ENCODE assay signal across 17 cellular contexts in genomic region chr5:57216714-57217113, GRCh38. TPM values are rescaled to one million over a fixed set of nuclear protein-coding genes. Genes with fewer than 3 reads are reported as not detected.
DNase-seq lines count a peak whose midpoint lies in the region; ATAC-seq and TF ChIP-seq lines count a peak whose summit lies in the region.
"Had no signal": no experiment of that assay in that cellular context is flagged by ENCODE, and none has a peak within 500 bp of the region (broad histone marks: within the 10 kb centered on the region; RNA-seq: fewer than 3 reads in every experiment).

No MANE protein-coding gene starts in this region.

- DNase-seq in Calu3 (no peak), NCI-H460 (ENCODE audit: extremely low read depth, low read depth) (peak; percentile 5), chondrocyte (ENCODE audit: low spot score) (no peak), kidney glomerular epithelial cell (lab: John Stamatoyannopoulos, UW) (peak; percentile 14), transverse colon (no peak), DMS114 treated with DMSO at 0.1 percent for 48 hours (lab: John Stamatoyannopoulos, UW; ENCODE audit: unreplicated experiment) (no peak)
- DNase-seq: activated CD4-positive, CD25-positive, alpha-beta regulatory T cell; AML-193; dorsolateral prefrontal cortex; glutamatergic neuron; left cardiac atrium; NCI-H1092; NCI-H345; thyroid gland had no signal

- CTCF ChIA-PET in Calu3 (lab: Charles Lee) = no interaction called here

- no peak overlapping the region for H3K4me3 ChIP-seq in transverse colon
- H3K4me3 ChIP-seq: dorsolateral prefrontal cortex, prostate gland, thyroid gland had no signal

- no peak for TF ChIP-seq EP300 in transverse colon (IDR thresholded peaks at IDR 0.05; ENCODE audit: low read depth)

- H3K9me3 Mint-ChIP-seq in Calu3 (ENCODE audit: low read depth, unreplicated experiment) (no peaks in the 10 kb centered on the region), chondrocyte (ENCODE audit: low read depth) (no peaks in the 10 kb centered on the region)

- H3K27me3 Mint-ChIP-seq in Calu3 (ENCODE audit: unreplicated experiment) (no peaks in the 10 kb centered on the region), chondrocyte (ENCODE audit: low read depth) (no peaks in the 10 kb centered on the region)

- intact Hi-C loops in Calu3 (cut with micrococcal nuclease; ENCODE audit: unreplicated experiment) = no loop called here
- intact Hi-C loops in transverse colon (cut with DNase I; ENCODE audit: low total_unique reads) = loop anchor here (2.0 to 5.0 kb wide), 2 partner anchors 34 to 308 kb away; partner anchors contain the start of gene SETD9

- peaks cover 0 to 29% (median 6%) of the 10 kb centered on the region in 4 donors for H3K36me3 ChIP-seq in transverse colon
- H3K36me3 ChIP-seq: prostate gland had no signal

- no peak overlapping the region for H3K27ac ChIP-seq in transverse colon
- H3K27ac ChIP-seq: dorsolateral prefrontal cortex, prostate gland, thyroid gland had no signal

- H3K4me1 ChIP-seq in transverse colon = peaks cover 3 to 20% (median 5%) of the 10 kb centered on the region in 4 donors
- H3K4me1 ChIP-seq: prostate gland had no signal

- BruUV-seq in Calu3 (replicated peaks; lab: Mats Ljungman, UMichigan) = no TSS peak

- 79 to 81% methylated on average over 4 of the region's 4 CpGs for WGBS in transverse colon (ENCODE audit: low coverage in 1 of 2), 2 donors

- in situ Hi-C loops in transverse colon (cut with MboI; ENCODE audit: low pct_ligation_motif_present in 1 of 4, low pct_unique_long_range_greater_than_20kb in 1 of 4, low sequenced_read_pairs in 3 of 4) = loop anchor here in 2 of 4 donors (25.0 kb wide), 2 partner anchors 304 to 954 kb away; partner anchors contain the start of gene SETD9 (in 1 of the 2)

- H3K4me3 Mint-ChIP-seq in Calu3 (ENCODE audit: low read depth, unreplicated experiment) (no peak overlapping the region), chondrocyte (ENCODE audit: unreplicated experiment) (peak overlapping the region; percentile 4)

- TF ChIP-seq POLR2A in transverse colon (IDR thresholded peaks at IDR 0.05) = no peak

- H3K27me3 ChIP-seq in transverse colon = no peaks in the 10 kb centered on the region
- H3K27me3 ChIP-seq: dorsolateral prefrontal cortex, thyroid gland had no signal

- H3K9me3 ChIP-seq in transverse colon = no peaks in the 10 kb centered on the region
- H3K9me3 ChIP-seq: prostate gland, thyroid gland had no signal

- H3K27ac Mint-ChIP-seq in Calu3 (ENCODE audit: unreplicated experiment) (peak overlapping the region; percentile 66), chondrocyte (ENCODE audit: unreplicated experiment) (peak overlapping the region; percentile 87)

- H3K4me1 Mint-ChIP-seq in Calu3 (ENCODE audit: low read depth, unreplicated experiment) (peaks cover 23% of the 10 kb centered on the region), chondrocyte (ENCODE audit: low read depth) (peaks cover 43% of the 10 kb centered on the region)

- H3K36me3 Mint-ChIP-seq in Calu3 (ENCODE audit: insufficient read depth, unreplicated experiment) (peaks cover 45% of the 10 kb centered on the region), chondrocyte (ENCODE audit: low read depth) (peaks cover 6% of the 10 kb centered on the region)

- no peak for TF ChIP-seq CTCF in Calu3 (IDR thresholded peaks at IDR 0.05; ENCODE audit: unreplicated experiment)
- no peak for TF ChIP-seq CTCF in chondrocyte (IDR thresholded peaks at IDR 0.05)
- TF ChIP-seq CTCF in transverse colon (IDR thresholded peaks at IDR 0.05) = no peak

- ATAC-seq in esophagus mucosa = no peak
- no peak for ATAC-seq in GM18873 (IDR thresholded peaks at IDR 0.05; ENCODE audit: low FRiP score, unreplicated experiment)
- ATAC-seq: left cardiac atrium had no signal

RNA-seq across cellular contexts. Expression of gene GPBP1, which starts 42.9 kb away (rescaled TPM):
- total RNA-seq in Calu3 (2022) (105 and 107 TPM in 2 replicates), chondrocyte (40.7 to 49.3 TPM (median 45.6 TPM) in 3 replicates), esophagus mucosa (35.1 TPM), transverse colon (10 to 100 TPM; 36.7 to 95.1 (median 75.6) TPM)
- 82.1 and 85.2 TPM in 2 replicates for total RNA-seq in NCI-H460 (2014; rRNA removed; shearing (Covaris generic))
- 61.3 and 65.8 TPM in 2 replicates for polyA plus RNA-seq in NCI-H460 (2014; cell fraction: nucleus; rRNA removed)

Comparison
In these comparisons a context has a peak if more than half of its experiments do, and no peak if none do; other contexts are left out.
1. DNase-seq: peak in NCI-H460 (single experiment) and kidney glomerular epithelial cell (single experiment); none in Calu3 (single experiment), chondrocyte (single experiment), transverse colon (single experiment) and DMS114 treated with DMSO at 0.1 percent for 48 hours (single experiment).